8 cellular contexts compared by ENCODE assay signal in genomic region chr16:9008335-9009260, GRCh38. TPM values are rescaled to one million over a fixed set of nuclear protein-coding genes. Genes with fewer than 3 reads are reported as not detected.
DNase-seq lines count a peak whose midpoint lies in the region; ATAC-seq and TF ChIP-seq lines count a peak whose summit lies in the region.

No MANE protein-coding gene starts in this region.

- H3K27me3 Mint-ChIP-seq in naive thymus-derived CD4-positive, alpha-beta T cell: peaks cover 3 to 18% (median 7%) of the 10 kb centered on the region in 5 donors

- POLR2A ChIA-PET in AG04450 (lab: Yijun Ruan, JAX): interaction anchor here (0.5 to 1.1 kb wide), 4 partner anchors 9 to 83 kb away, joined by 3 to 10 read pairs (median 6); partner anchors contain the start of gene HAPSTR1
- POLR2A ChIA-PET in naive thymus-derived CD4-positive, alpha-beta T cell (lab: Charles Lee): interaction anchor here (0.5 kb wide), 1 partner anchor 214 kb away, joined by 4 read pairs; no protein-coding TSS in a partner anchor

- H3K36me3 ChIP-seq in naive thymus-derived CD4-positive, alpha-beta T cell (ENCODE audit: control insufficient read depth in 2 of 3, insufficient read depth in 3 of 3, low read length in 3 of 3): no peaks in the 10 kb centered on the region

- peaks cover 0 to 4% (median 3%) of the 10 kb centered on the region in 7 donors for H3K4me1 Mint-ChIP-seq in naive thymus-derived CD4-positive, alpha-beta T cell

- H3K4me1 ChIP-seq in naive thymus-derived CD4-positive, alpha-beta T cell (ENCODE audit: control insufficient read depth in 2 of 2, insufficient read depth in 2 of 2, low read length in 2 of 2): peaks cover 0 to 6% of the 10 kb centered on the region in 2 donors

- ATAC-seq in GM18858 (IDR thresholded peaks at IDR 0.05; ENCODE audit: unreplicated experiment): peak; percentile 60
- ATAC-seq in HG03280 (IDR thresholded peaks at IDR 0.05; ENCODE audit: unreplicated experiment): peak; percentile 96
- peak; percentile 93 for ATAC-seq in naive thymus-derived CD4-positive, alpha-beta T cell

- peak; percentile 89 for TF ChIP-seq CTCF in AG04450 (IDR thresholded peaks at IDR 0.05; ENCODE audit: low read depth, low read length)

- H3K9me3 ChIP-seq in AG04450 (ENCODE audit: control insufficient read depth, insufficient read depth, low read length): no peaks in the 10 kb centered on the region; the same call in 1 of the 2 replicates
- H3K9me3 ChIP-seq in naive thymus-derived CD4-positive, alpha-beta T cell (ENCODE audit: control insufficient read depth in 2 of 3, low read length in 3 of 3): no peaks in the 10 kb centered on the region

- H3K4me3 ChIP-seq in AG04450 (ENCODE audit: low read depth, low read length): 0 out of 2 replicates have a peak overlapping the region, but pooled peaks have one; percentile 1
- H3K4me3 ChIP-seq in naive thymus-derived CD4-positive, alpha-beta T cell (ENCODE audit: low read length): no peak overlapping the region

- DNase-seq in AG04450 (ENCODE audit: low read depth, low spot score): no peak
- peak; percentile 21 for DNase-seq in NOMO-1 treated with dmso at 0.1 percent for 144 hours (lab: John Stamatoyannopoulos, UW; ENCODE audit: unreplicated experiment)
- peak; percentile 85 for DNase-seq in activated CD8-positive, alpha-beta memory T cell treated with anti-CD3 and anti-CD28 coated beads, Interleukin-2, amount 50 U/mL, for 48 hours
- peak; percentile 69 to 82 for DNase-seq in erythroblast (lab: John Stamatoyannopoulos, UW)
- peak; percentile 30 to 66 (median 57) for DNase-seq in naive thymus-derived CD4-positive, alpha-beta T cell
- DNase-seq in stimulated activated CD8-positive, alpha-beta memory T cell treated with anti-CD3 and anti-CD28 coated beads, Interleukin-7, amount 100 ng/mL, for 4 hours (ENCODE audit: low read depth in 2 of 2): peak; percentile 36 to 46

- H3K27me3 ChIP-seq in AG04450 (ENCODE audit: control insufficient read depth, insufficient read depth, low read length): no peaks in the 10 kb centered on the region
- no peaks in the 10 kb centered on the region for H3K27me3 ChIP-seq in naive thymus-derived CD4-positive, alpha-beta T cell (ENCODE audit: control insufficient read depth in 2 of 2, insufficient read depth in 2 of 2, low read length in 2 of 2)

- CTCF ChIA-PET in AG04450 (lab: Charles Lee): interaction anchor here (0.5 to 3.6 kb wide), 85 partner anchors 10 to 1293 kb away, joined by 3 to 43 read pairs (median 6); partner anchors contain the start of genes CARHSP1, LITAFD and TMEM186
- CTCF ChIA-PET in naive thymus-derived CD4-positive, alpha-beta T cell (lab: Charles Lee): interaction anchor here (0.6 to 3.6 kb wide), 23 partner anchors 12 to 441 kb away, joined by 3 to 22 read pairs (median 4); partner anchors contain the start of gene HAPSTR1

- H3K27ac ChIP-seq in AG04450 (ENCODE audit: low read depth, low read length): no peak overlapping the region
- no peak overlapping the region for H3K27ac ChIP-seq in naive thymus-derived CD4-positive, alpha-beta T cell (ENCODE audit: low read depth, low read length)

- H3K4me3 Mint-ChIP-seq in naive thymus-derived CD4-positive, alpha-beta T cell: peak overlapping the region in 4 of 10 donors; percentile 49 to 67 (median 58)

- peaks cover 0 to 2% (median 0%) of the 10 kb centered on the region in 11 donors for H3K9me3 Mint-ChIP-seq in naive thymus-derived CD4-positive, alpha-beta T cell

- intact Hi-C loops in naive thymus-derived CD4-positive, alpha-beta T cell (cut with micrococcal nuclease): loop anchor here (1.0 to 5.0 kb wide), 8 partner anchors 48 to 441 kb away; partner anchors contain the start of gene HAPSTR1 (in 1 of the 2)

- no peak for TF ChIP-seq POLR2A in erythroblast (IDR thresholded peaks at IDR 0.05; ENCODE audit: low read length)

- no peak overlapping the region for H3K27ac Mint-ChIP-seq in naive thymus-derived CD4-positive, alpha-beta T cell

- H3K36me3 Mint-ChIP-seq in naive thymus-derived CD4-positive, alpha-beta T cell: no peaks in the 10 kb centered on the region

RNA-seq across cellular contexts. Expression of gene USP7, which starts 44.9 kb away (rescaled TPM):
- 26.9 and 35.5 TPM in 2 replicates for polyA plus RNA-seq in AG04450 (2011; rRNA removed)
- 94.0 and 131 TPM in 2 replicates for polyA minus RNA-seq in AG04450 (2011; rRNA and poly(A)+ RNA removed)
- 100 to 1,000 TPM; 175 to 261 (median 178) TPM for total RNA-seq in naive thymus-derived CD4-positive, alpha-beta T cell
- polyA plus RNA-seq in naive thymus-derived CD4-positive, alpha-beta T cell: 1 to 10 TPM; 8.9 to 9.0 TPM
